11 cellular contexts compared by ENCODE assay signal in genomic region chr1:172390243-172390619, GRCh38. TPM values are rescaled to one million over a fixed set of nuclear protein-coding genes. Genes with fewer than 3 reads are reported as not detected.
DNase-seq lines count a peak whose midpoint lies in the region; ATAC-seq and TF ChIP-seq lines count a peak whose summit lies in the region.
"Had no signal": no experiment of that assay in that cellular context is flagged by ENCODE, and none has a peak within 500 bp of the region (broad histone marks: within the 10 kb centered on the region; RNA-seq: fewer than 3 reads in every experiment).

No MANE protein-coding gene starts in this region.

- H3K27me3 ChIP-seq in Peyer's patch (no peaks in the 10 kb centered on the region), layer of hippocampus (ENCODE audit: control insufficient read depth, insufficient read depth, low read length) (no peaks in the 10 kb centered on the region), tibial artery (no peaks in the 10 kb centered on the region)

- no peak for TF ChIP-seq POLR2A in Peyer's patch (IDR thresholded peaks at IDR 0.05)

- no peaks in the 10 kb centered on the region for H3K36me3 ChIP-seq in Peyer's patch
- H3K36me3 ChIP-seq in tibial artery: no peaks in the 10 kb centered on the region

- peaks cover 0 to 8% (median 0%) of the 10 kb centered on the region in 4 donors for H3K4me1 ChIP-seq in Peyer's patch
- H3K4me1 ChIP-seq in tibial artery: peaks cover 0 to 46% (median 4%) of the 10 kb centered on the region in 4 donors

- no peaks in the 10 kb centered on the region for H3K9me3 ChIP-seq in Peyer's patch
- no peaks in the 10 kb centered on the region for H3K9me3 ChIP-seq in tibial artery

- H3K4me3 ChIP-seq in Peyer's patch (no peak overlapping the region), tibial artery (peak overlapping the region in 1 of 2 donors; percentile 41)

- DNase-seq in Peyer's patch (no peak), tibial artery (no peak), SW480 (ENCODE audit: low spot score) (no peak), NCI-H1092 treated with DMSO at 0.1 percent for 48 hours (lab: John Stamatoyannopoulos, UW) (no peak)
- DNase-seq in effector CD8-positive, alpha-beta T cell (lab: John Stamatoyannopoulos, UW): no peak
- DNase-seq: Karpas-422 had no signal

- no peak for TF ChIP-seq CTCF in Peyer's patch (IDR thresholded peaks at IDR 0.05)
- TF ChIP-seq CTCF in tibial artery (IDR thresholded peaks at IDR 0.05): no peak

- intact Hi-C loops in tibial artery (cut with DNase I; ENCODE audit: low total_unique reads): loop anchor here (10.0 kb wide), 1 partner anchor 45 kb away; no protein-coding TSS in a partner anchor

- peak; percentile 4 for ATAC-seq in GM21786 (IDR thresholded peaks at IDR 0.05; ENCODE audit: unreplicated experiment)

- H3K27ac ChIP-seq in Peyer's patch: peak overlapping the region in 3 of 4 donors; percentile 29 to 77 (median 72)
- H3K27ac ChIP-seq in layer of hippocampus (ENCODE audit: low read depth, low read length): peak overlapping the region; percentile 58
- H3K27ac ChIP-seq in tibial artery: peak overlapping the region; percentile 55 to 63

RNA-seq across cellular contexts. Expression of gene C1orf105, which starts 30.3 kb away (rescaled TPM):
- total RNA-seq in Peyer's patch: not detected
- total RNA-seq: activated CD8-positive, alpha-beta memory T cell treated with anti-CD3 and anti-CD28 coated beads for 36 hours; dermis microvascular lymphatic vessel endothelial cell; H1 had no signal

RNA-seq across cellular contexts. Expression of gene PIGC, which starts 53.6 kb away (rescaled TPM):
- 10 to 100 TPM; 19.0 to 24.5 (median 20.4) TPM for total RNA-seq in Peyer's patch
